Comparison of ENCODE assay signal across 16 cellular contexts in the genomic region with DNA sequence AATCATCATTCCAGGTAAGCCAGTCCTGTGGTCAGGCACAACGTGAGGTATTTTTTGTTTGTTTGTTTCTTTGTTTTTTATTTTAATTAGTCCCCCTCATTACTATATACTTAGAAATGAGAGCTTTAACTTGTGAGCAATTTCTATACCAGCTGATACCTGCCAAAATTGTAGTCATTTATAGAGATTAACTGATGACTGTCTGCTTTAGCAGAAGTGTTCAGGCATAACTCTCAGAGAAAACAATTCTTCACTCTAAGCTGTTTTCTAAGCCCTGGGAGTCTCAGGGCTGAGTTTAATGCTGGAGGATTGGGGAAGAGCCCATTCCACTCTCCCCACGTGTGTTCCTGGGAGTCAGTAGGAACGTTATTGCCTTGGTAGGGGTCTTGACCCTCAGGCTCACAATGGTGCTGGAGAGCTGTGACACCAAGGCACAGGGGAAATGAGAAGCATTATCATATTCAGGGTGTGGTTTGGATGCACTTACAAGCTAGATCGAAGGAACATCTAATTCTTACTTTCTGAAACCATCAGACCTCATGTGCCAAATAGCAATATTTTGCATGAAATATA.
DNase-seq lines count a peak whose midpoint lies in the region; ATAC-seq, FAIRE-seq and TF ChIP-seq lines count a peak whose summit lies in the region.
"Had no signal": no experiment of that assay in that cellular context is flagged by ENCODE, and none has a peak within 500 bp of the region (broad histone marks: within the 10 kb centered on the region; RNA-seq: fewer than 3 reads in every experiment).

No MANE protein-coding gene starts in this region.

- RAD21 ChIA-PET in HCT116 (lab: Charles Lee; ENCODE audit: low non-redundant PET in 1 of 2, low total read pairs in 2 of 2, uncharacterized antibody in 2 of 2, unreplicated experiment in 2 of 2): interaction anchor here (0.6 to 2.4 kb wide), 4 partner anchors 9 to 92 kb away, joined by 3 to 9 read pairs (median 3); no protein-coding TSS in a partner anchor

- ATAC-seq in HCT116: no peak
- ATAC-seq: left ventricle myocardium superior; stimulated activated memory B cell treated with anti-CD40 and anti-IgM and Interleukin-4, amounts not matched to agents 10 μg/mL and 1 μg/mL and 100 μg/mL, for 72 hours had no signal

- H2AFZ ChIP-seq in HCT116 (ENCODE audit: low read depth, low read length, poor library complexity, severe bottlenecking) (no peak overlapping the region), neural progenitor cell (replicated peaks) (no peak overlapping the region)

- no peak for TF ChIP-seq EP300 in stomach (IDR thresholded peaks at IDR 0.05)

- TF ChIP-seq RAD21 in HCT116 (IDR thresholded peaks at IDR 0.05; ENCODE audit: low read depth): no peak

- H3K9me3 Mint-ChIP-seq in neural progenitor cell (no peaks in the 10 kb centered on the region), nephron progenitor cell (no peaks in the 10 kb centered on the region)
- H3K9me3 Mint-ChIP-seq: stimulated activated memory B cell treated with anti-CD40 and anti-IgM and Interleukin-4, amounts not matched to agents 10 μg/mL and 1 μg/mL and 100 μg/mL, for 72 hours had no signal

- no peak for TF ChIP-seq POLR2A in HCT116 (IDR thresholded peaks at IDR 0.05; ENCODE audit: borderline replicate concordance, extremely low read depth, insufficient read depth, insufficient read length)
- TF ChIP-seq POLR2A in stomach (IDR thresholded peaks at IDR 0.05): no peak

- WGBS in stomach, 5 donors: 36 to 48% (median 43%) methylated on average over 4 of the region's 4 CpGs

- H3K27me3 Mint-ChIP-seq in neural progenitor cell (ENCODE audit: insufficient read depth, low read depth) (peaks cover 8% of the 10 kb centered on the region), nephron progenitor cell (ENCODE audit: low read depth, poor library complexity) (peaks cover 2% of the 10 kb centered on the region)
- H3K27me3 Mint-ChIP-seq: stimulated activated memory B cell treated with anti-CD40 and anti-IgM and Interleukin-4, amounts not matched to agents 10 μg/mL and 1 μg/mL and 100 μg/mL, for 72 hours had no signal

- peak overlapping the region; percentile 47 for H3K9ac ChIP-seq in HCT116 (ENCODE audit: low read length)
- no peak overlapping the region for H3K9ac ChIP-seq in neural progenitor cell

- H3K9me3 ChIP-seq in HCT116 (ENCODE audit: control insufficient read depth in 1 of 2, insufficient read depth in 1 of 2, low read depth in 1 of 2, low read length in 2 of 2): no peaks in the 10 kb centered on the region
- no peaks in the 10 kb centered on the region for H3K9me3 ChIP-seq in ascending aorta
- no peaks in the 10 kb centered on the region for H3K9me3 ChIP-seq in stomach
- H3K9me3 ChIP-seq in neural progenitor cell (ENCODE audit: low read depth): no peaks in the 10 kb centered on the region
- no peaks in the 10 kb centered on the region for H3K9me3 ChIP-seq in left ventricle myocardium inferior (replicated peaks)
- H3K9me3 ChIP-seq: pancreas had no signal

- H3K27ac ChIP-seq in HCT116 (ENCODE audit: low read depth, low read length) (peak overlapping the region; percentile 79), ascending aorta (peak overlapping the region; percentile 60 to 75), stomach (peak overlapping the region; percentile 52 to 83 (median 63)), neural progenitor cell (no peak overlapping the region), left ventricle myocardium inferior (replicated peaks) (no peak overlapping the region)

- H3K36me3 Mint-ChIP-seq in neural progenitor cell: no peaks in the 10 kb centered on the region
- H3K36me3 Mint-ChIP-seq in nephron progenitor cell (ENCODE audit: low read depth): no peaks in the 10 kb centered on the region

- CTCF ChIA-PET in HCT116 (lab: Charles Lee): interaction anchor here (0.7 to 3.1 kb wide), 6 partner anchors 9 to 1003 kb away, joined by 3 to 16 read pairs (median 6); no protein-coding TSS in a partner anchor

- H3K27me3 ChIP-seq in HCT116 (ENCODE audit: insufficient read depth, low read length): no peaks in the 10 kb centered on the region
- H3K27me3 ChIP-seq in ascending aorta: no peaks in the 10 kb centered on the region
- H3K27me3 ChIP-seq in stomach: no peaks in the 10 kb centered on the region
- no peaks in the 10 kb centered on the region for H3K27me3 ChIP-seq in neural progenitor cell
- H3K27me3 ChIP-seq in left ventricle myocardium inferior (ENCODE audit: low read depth): peaks cover 59% of the 10 kb centered on the region
- H3K27me3 ChIP-seq: pancreas had no signal

- no peaks in the 10 kb centered on the region for H3F3A ChIP-seq in neural progenitor cell (ENCODE audit: low read depth)

- peaks cover 22% of the 10 kb centered on the region for H3K4me1 Mint-ChIP-seq in neural progenitor cell
- peaks cover 34% of the 10 kb centered on the region for H3K4me1 Mint-ChIP-seq in nephron progenitor cell

- no peak for FAIRE-seq in RCC 7860 (lab: Jason Lieb, UNC)
- FAIRE-seq: HTR-8/SVneo, pancreas had no signal

- peak overlapping the region; percentile 23 to 35 for H3K4me3 ChIP-seq in HCT116 (replicated peaks in 1 of 2; ENCODE audit: low read depth in 1 of 2, low read length in 2 of 2)
- no peak overlapping the region for H3K4me3 ChIP-seq in ascending aorta
- peak overlapping the region; percentile 31 to 54 for H3K4me3 ChIP-seq in foreskin fibroblast (ENCODE audit: low read depth in 1 of 2, low read length in 2 of 2)
- H3K4me3 ChIP-seq in stomach: peak overlapping the region in 1 of 4 donors; percentile 21
- no peak overlapping the region for H3K4me3 ChIP-seq in neural progenitor cell
- no peak overlapping the region for H3K4me3 ChIP-seq in left ventricle myocardium inferior
- H3K4me3 ChIP-seq: pancreas had no signal

- intact Hi-C loops in HCT116 (cut with micrococcal nuclease) (loop anchor here (1.0 to 2.0 kb wide), 3 partner anchors 28 to 66 kb away; no protein-coding TSS in a partner anchor), ascending aorta (cut with DNase I) (no loop called here), stomach (cut with DNase I; ENCODE audit: low total_unique reads) (no loop called here), left ventricle myocardium inferior (cut with micrococcal nuclease) (no loop called here)

- POLR2A ChIA-PET in HCT116 (lab: Charles Lee): interaction anchor here (1.0 to 2.0 kb wide), 5 partner anchors 9 to 52 kb away, joined by 3 to 14 read pairs (median 4); no protein-coding TSS in a partner anchor

- H3K27ac Mint-ChIP-seq in neural progenitor cell: no peak overlapping the region
- H3K27ac Mint-ChIP-seq in nephron progenitor cell: no peak overlapping the region
- H3K27ac Mint-ChIP-seq: stimulated activated memory B cell treated with anti-CD40 and anti-IgM and Interleukin-4, amounts not matched to agents 10 μg/mL and 1 μg/mL and 100 μg/mL, for 72 hours had no signal

- H3K4me3 Mint-ChIP-seq in neural progenitor cell: no peak overlapping the region
- H3K4me3 Mint-ChIP-seq in nephron progenitor cell: no peak overlapping the region
- H3K4me3 Mint-ChIP-seq: stimulated activated memory B cell treated with anti-CD40 and anti-IgM and Interleukin-4, amounts not matched to agents 10 μg/mL and 1 μg/mL and 100 μg/mL, for 72 hours had no signal

- H3K79me2 ChIP-seq in HCT116 (ENCODE audit: insufficient read depth, low read length) (peaks cover 9% of the 10 kb centered on the region; the same call in 1 of the 2 replicates), neural progenitor cell (ENCODE audit: low read depth) (no peaks in the 10 kb centered on the region)

- H3K9me2 ChIP-seq in HCT116 (ENCODE audit: insufficient read depth): no peaks in the 10 kb centered on the region

- H3K4me1 ChIP-seq in HCT116 (ENCODE audit: control insufficient read depth in 1 of 2, insufficient read depth in 2 of 2, low read length in 2 of 2): peaks cover 36 to 49% of the 10 kb centered on the region in 2 experiments
- H3K4me1 ChIP-seq in ascending aorta: no peaks in the 10 kb centered on the region
- H3K4me1 ChIP-seq in stomach: peaks cover 29 to 93% (median 50%) of the 10 kb centered on the region in 4 donors
- no peaks in the 10 kb centered on the region for H3K4me1 ChIP-seq in neural progenitor cell
- no peaks in the 10 kb centered on the region for H3K4me1 ChIP-seq in left ventricle myocardium inferior

- DNase-seq in HCT116 (ENCODE audit: low read depth, low spot score): no peak
- DNase-seq in ascending aorta (ENCODE audit: low spot score in 2 of 2): no peak
- DNase-seq in foreskin fibroblast: peak in 1 of 2 donors; percentile 48
- no peak for DNase-seq in stomach
- DNase-seq in neural progenitor cell (ENCODE audit: low spot score): no peak
- DNase-seq in left ventricle myocardium inferior: no peak
- DNase-seq in nephron progenitor cell: no peak
- DNase-seq in RCC 7860 (ENCODE audit: low spot score): no peak
- DNase-seq: head of caudate nucleus; left ventricle myocardium superior; NCI-H1417; NCI-H526 treated with DMSO at 0.1 percent for 48 hours; pancreas; stimulated activated CD4-positive, alpha-beta T cell treated with anti-CD3 and anti-CD28 coated beads, Interleukin-2, amount 100 ng/mL, for 24 hours had no signal

- no peak for TF ChIP-seq CTCF in HCT116 (IDR thresholded peaks at IDR 0.05 in 2 of 3, conservative IDR thresholded peaks at IDR 0.05 in 1 of 3; ENCODE audit: borderline replicate concordance in 1 of 3, insufficient read depth in 1 of 3, low read depth in 2 of 3, low read length in 2 of 3)
- TF ChIP-seq CTCF in ascending aorta (IDR thresholded peaks at IDR 0.05): no peak
- no peak for TF ChIP-seq CTCF in foreskin fibroblast (IDR thresholded peaks at IDR 0.05; ENCODE audit: low read depth, low read length)
- no peak for TF ChIP-seq CTCF in stomach (IDR thresholded peaks at IDR 0.05)
- no peak for TF ChIP-seq CTCF in neural progenitor cell (IDR thresholded peaks at IDR 0.05)
- TF ChIP-seq CTCF in left ventricle myocardium inferior (IDR thresholded peaks at IDR 0.05; ENCODE audit: borderline replicate concordance): no peak
- TF ChIP-seq CTCF in nephron progenitor cell (IDR thresholded peaks at IDR 0.05): no peak

- BruUV-seq in HCT116 (replicated peaks; lab: Mats Ljungman, UMichigan): no TSS peak

- H3K36me3 ChIP-seq in HCT116 (ENCODE audit: control insufficient read depth in 1 of 2, insufficient read depth in 2 of 2, low read length in 2 of 2) (peaks cover 8 to 22% of the 10 kb centered on the region in 2 experiments; a peak in 3 of 4 replicates), ascending aorta (peaks cover 0 to 5% of the 10 kb centered on the region in 2 donors), stomach (peaks cover 9 to 60% (median 35%) of the 10 kb centered on the region in 4 donors), neural progenitor cell (no peaks in the 10 kb centered on the region), left ventricle myocardium inferior (no peaks in the 10 kb centered on the region)
- H3K36me3 ChIP-seq: pancreas had no signal

- H4K20me1 ChIP-seq in HCT116 (ENCODE audit: insufficient read depth): no peaks in the 10 kb centered on the region
- H4K20me1 ChIP-seq in neural progenitor cell (ENCODE audit: low read depth): no peaks in the 10 kb centered on the region

- H3K4me2 ChIP-seq in HCT116 (ENCODE audit: low read length) (peak overlapping the region; percentile 64), neural progenitor cell (no peak overlapping the region)

TF ChIP-seq in HCT116, 20 proteins besides CTCF, POLR2A, EP300 and RAD21 (continues in another document):
- TF ChIP-seq POLR2AphosphoS5 (IDR thresholded peaks at IDR 0.05; ENCODE audit: low read depth, low read length): no peak
- TF ChIP-seq EZH2phosphoT487 (IDR thresholded peaks at IDR 0.05; ENCODE audit: borderline replicate concordance): no peak
- TF ChIP-seq ZFX (IDR thresholded peaks at IDR 0.05): no peak

Comparison
In these comparisons a context has a peak if more than half of its experiments do, and no peak if none do; other contexts are left out.
1. H3K27ac ChIP-seq: peak in HCT116 (single experiment), ascending aorta (2 of 2) and stomach (5 of 5); none in neural progenitor cell (single experiment) and left ventricle myocardium inferior (single experiment).
2. H3K4me3 ChIP-seq: peak in HCT116 (2 of 2) and foreskin fibroblast (2 of 2); none in ascending aorta (0 of 2), neural progenitor cell (single experiment) and left ventricle myocardium inferior (single experiment).